ENCODE assay signal across 8 cellular contexts in genomic region chr9:127854169-127854833, GRCh38. TPM values are rescaled to one million over a fixed set of nuclear protein-coding genes. Genes with fewer than 3 reads are reported as not detected.
DNase-seq lines count a peak whose midpoint lies in the region; ATAC-seq and TF ChIP-seq lines count a peak whose summit lies in the region.

ENG (minus strand) TSS chr9:127854658; CDS start chr9:127854355, 303 bp downstream.

- peaks cover 24% of the 10 kb centered on the region for H3K4me1 Mint-ChIP-seq in activated naive CD8-positive, alpha-beta T cell treated with anti-CD3 and anti-CD28 coated beads, Interleukin-2, amount 10 ng/mL, durations not matched to agents 7 days and 5 days

- peak within 1 kb of the TSS; percentile 82 for H3K4me3 ChIP-seq in AG10803 (ENCODE audit: low read length)

- no peaks in the 10 kb centered on the region for H3K27me3 Mint-ChIP-seq in activated naive CD8-positive, alpha-beta T cell treated with anti-CD3 and anti-CD28 coated beads, Interleukin-2, amount 10 ng/mL, durations not matched to agents 7 days and 5 days

- peak within 1 kb of the TSS; percentile 87 for H3K27ac Mint-ChIP-seq in activated naive CD8-positive, alpha-beta T cell treated with anti-CD3 and anti-CD28 coated beads, Interleukin-2, amount 10 ng/mL, durations not matched to agents 7 days and 5 days

- intact Hi-C loops in Right ventricle myocardium superior (cut with DNase I) = no loop called here

- TF ChIP-seq CTCF in AG10803 (conservative IDR thresholded peaks at IDR 0.05; ENCODE audit: low read length) = peak; percentile 23

- peaks cover 9% of the 10 kb centered on the region for H3K36me3 Mint-ChIP-seq in activated naive CD8-positive, alpha-beta T cell treated with anti-CD3 and anti-CD28 coated beads, Interleukin-2, amount 10 ng/mL, durations not matched to agents 7 days and 5 days

- ATAC-seq in activated naive CD8-positive, alpha-beta T cell treated with anti-CD3 and anti-CD28 coated beads, Interleukin-2, amount 10 ng/mL, durations not matched to agents 7 days and 5 days (ENCODE audit: low read depth) = no peak
- ATAC-seq in Right ventricle myocardium superior (ENCODE audit: poor library complexity) = peak; percentile 66
- no peak for ATAC-seq in HG02798 (IDR thresholded peaks at IDR 0.05; ENCODE audit: poor library complexity, unreplicated experiment)
- no peak for ATAC-seq in HG02970 (IDR thresholded peaks at IDR 0.05; ENCODE audit: low FRiP score, unreplicated experiment)

- peak; percentile 71 for DNase-seq in AG10803 (ENCODE audit: low read depth)
- peak; percentile 54 for DNase-seq in HT-29 (ENCODE audit: low spot score)
- no peak for DNase-seq in activated naive CD8-positive, alpha-beta T cell treated with anti-CD3 and anti-CD28 coated beads, Interleukin-2, amount 10 ng/mL, durations not matched to agents 7 days and 5 days
- DNase-seq in Right ventricle myocardium superior = peak; percentile 92
- no peak for DNase-seq in pulmonary artery endothelial cell (ENCODE audit: low read depth, low spot score)
- DNase-seq in NCI-H1105 (lab: John Stamatoyannopoulos, UW) = no peak

- POLR2A ChIA-PET in activated naive CD8-positive, alpha-beta T cell treated with anti-CD3 and anti-CD28 coated beads, Interleukin-2, amount 10 ng/mL, durations not matched to agents 7 days and 5 days (lab: Charles Lee) = interaction anchor here (0.8 to 2.8 kb wide), 6 partner anchors 9 to 120 kb away, joined by 3 to 20 read pairs (median 4); partner anchors contain the start of gene TOR2A

- H3K4me3 Mint-ChIP-seq in activated naive CD8-positive, alpha-beta T cell treated with anti-CD3 and anti-CD28 coated beads, Interleukin-2, amount 10 ng/mL, durations not matched to agents 7 days and 5 days = peak within 1 kb of the TSS; percentile 85

- H3K9me3 Mint-ChIP-seq in activated naive CD8-positive, alpha-beta T cell treated with anti-CD3 and anti-CD28 coated beads, Interleukin-2, amount 10 ng/mL, durations not matched to agents 7 days and 5 days = peaks cover 6% of the 10 kb centered on the region

RNA-seq across cellular contexts. Expression of gene ENG, which starts in this region (rescaled TPM):
- 6.1 and 6.4 TPM in 2 replicates for total RNA-seq in HT-29 (2014; rRNA removed; shearing (Covaris generic))
- total RNA-seq in activated naive CD8-positive, alpha-beta T cell treated with anti-CD3 and anti-CD28 coated beads, Interleukin-2, amount 10 ng/mL, durations not matched to agents 7 days and 5 days = 10 to 100 TPM; 19.7 to 20.1 TPM
- 118 TPM for total RNA-seq in Right ventricle myocardium superior
- 46.5 and 49.5 TPM in 2 replicates for total RNA-seq in pulmonary artery endothelial cell

Comparison
In these comparisons a context has a peak if more than half of its experiments do, and no peak if none do; other contexts are left out.
1. DNase-seq: peak in AG10803 (single experiment), HT-29 (single experiment) and Right ventricle myocardium superior (single experiment); none in activated naive CD8-positive, alpha-beta T cell treated with anti-CD3 and anti-CD28 coated beads, Interleukin-2, amount 10 ng/mL, durations not matched to agents 7 days and 5 days (single experiment), pulmonary artery endothelial cell (single experiment) and NCI-H1105 (single experiment).